12 cellular contexts compared by ENCODE assay signal in genomic region chr11:128480066-128480465, GRCh38.
DNase-seq lines count a peak whose midpoint lies in the region; ATAC-seq and TF ChIP-seq lines count a peak whose summit lies in the region.
"Had no signal": no experiment of that assay in that cellular context is flagged by ENCODE, and none has a peak within 500 bp of the region (broad histone marks: within the 10 kb centered on the region; RNA-seq: fewer than 3 reads in every experiment).

No MANE protein-coding gene starts in this region.

- H3K27ac Mint-ChIP-seq in CD4-positive, CD25-positive, alpha-beta regulatory T cell = peak overlapping the region; percentile 95 to 99 (median 98)

- TF ChIP-seq POLR2A in esophagus squamous epithelium (IDR thresholded peaks at IDR 0.05) (no peak), prostate gland (IDR thresholded peaks at IDR 0.05) (no peak)

- H3K9me3 ChIP-seq in CD4-positive, CD25-positive, alpha-beta regulatory T cell (ENCODE audit: control insufficient read depth in 2 of 2, low read length in 2 of 2) = no peaks in the 10 kb centered on the region
- no peaks in the 10 kb centered on the region for H3K9me3 ChIP-seq in esophagus squamous epithelium
- H3K9me3 ChIP-seq in prostate gland = no peaks in the 10 kb centered on the region

- peak overlapping the region; percentile 76 for H3K4me3 ChIP-seq in CD4-positive, CD25-positive, alpha-beta regulatory T cell (ENCODE audit: low read depth, low read length)
- H3K4me3 ChIP-seq in esophagus squamous epithelium (no peak overlapping the region), prostate gland (no peak overlapping the region)
- H3K4me3 ChIP-seq: hepatocyte, K562 had no signal

- no peaks in the 10 kb centered on the region for H3K9me3 Mint-ChIP-seq in CD4-positive, CD25-positive, alpha-beta regulatory T cell

- peaks cover 90% of the 10 kb centered on the region for H3K36me3 ChIP-seq in CD4-positive, CD25-positive, alpha-beta regulatory T cell (ENCODE audit: control insufficient read depth, insufficient read depth, low read length)
- H3K36me3 ChIP-seq in esophagus squamous epithelium (peaks cover 0 to 55% (median 7%) of the 10 kb centered on the region in 3 donors), prostate gland (no peaks in the 10 kb centered on the region)

- H3K27me3 Mint-ChIP-seq in CD4-positive, CD25-positive, alpha-beta regulatory T cell = no peaks in the 10 kb centered on the region

- H3K36me3 Mint-ChIP-seq in CD4-positive, CD25-positive, alpha-beta regulatory T cell = peaks cover 90% of the 10 kb centered on the region

- intact Hi-C loops in esophagus squamous epithelium (cut with DNase I) = no loop called here
- intact Hi-C loops in prostate gland (cut with DNase I) = no loop called here

- H3K27ac ChIP-seq in CD4-positive, CD25-positive, alpha-beta regulatory T cell (ENCODE audit: insufficient read depth, low read length, poor library complexity, severe bottlenecking) = peak overlapping the region; percentile 97
- peak overlapping the region; percentile 44; the same call in 1 of the 2 replicates for H3K27ac ChIP-seq in RWPE1
- H3K27ac ChIP-seq in esophagus squamous epithelium = peak overlapping the region; percentile 55 to 79 (median 72)
- peak overlapping the region; percentile 22 to 45 for H3K27ac ChIP-seq in prostate gland
- H3K27ac ChIP-seq: hepatocyte had no signal

- WGBS in esophagus squamous epithelium, 2 donors = 74 to 82% methylated on average over 6 to 9 of the region's 14 CpGs
- WGBS in prostate gland = 86% methylated on average over 14 of the region's 14 CpGs

- peaks cover 48 to 100% (median 94%) of the 10 kb centered on the region in 4 donors for H3K4me1 Mint-ChIP-seq in CD4-positive, CD25-positive, alpha-beta regulatory T cell

- peaks cover 98% of the 10 kb centered on the region for H3K4me1 ChIP-seq in CD4-positive, CD25-positive, alpha-beta regulatory T cell (ENCODE audit: control insufficient read depth, insufficient read depth, low read length, poor library complexity, severe bottlenecking)
- H3K4me1 ChIP-seq in esophagus squamous epithelium = peaks cover 0 to 83% (median 24%) of the 10 kb centered on the region in 3 donors
- H3K4me1 ChIP-seq in prostate gland (replicated peaks) = no peaks in the 10 kb centered on the region

- DNase-seq in CD4-positive, CD25-positive, alpha-beta regulatory T cell = peak in 1 of 3 donors; percentile 49
- DNase-seq in RWPE1 (ENCODE audit: low spot score) = no peak
- DNase-seq in esophagus squamous epithelium (lab: John Stamatoyannopoulos, UW) = no peak
- DNase-seq in prostate gland (ENCODE audit: low spot score) = no peak
- no peak for DNase-seq in SKM-1 (lab: John Stamatoyannopoulos, UW; ENCODE audit: unreplicated experiment)
- no peak for DNase-seq in SHP77 (lab: John Stamatoyannopoulos, UW)
- DNase-seq: NCI-H2227 treated with DMSO at 0.1 percent for 48 hours, SIG-M5 had no signal

- TF ChIP-seq CTCF in RWPE1 (conservative IDR thresholded peaks at IDR 0.05; ENCODE audit: low read depth) (no peak), esophagus squamous epithelium (IDR thresholded peaks at IDR 0.05) (no peak), prostate gland (IDR thresholded peaks at IDR 0.05) (no peak)

- H3K4me3 Mint-ChIP-seq in CD4-positive, CD25-positive, alpha-beta regulatory T cell = peak overlapping the region; percentile 80 to 94 (median 87)

- ATAC-seq in CD4-positive, CD25-positive, alpha-beta regulatory T cell (ENCODE audit: low read depth in 2 of 2) = no peak
- ATAC-seq in GM19023 (IDR thresholded peaks at IDR 0.05; ENCODE audit: unreplicated experiment) (no peak), GM21529 (IDR thresholded peaks at IDR 0.05; ENCODE audit: unreplicated experiment) (no peak)
- ATAC-seq: K562 had no signal

- POLR2A ChIA-PET in RWPE1 (lab: Yijun Ruan, JAX; ENCODE audit: low non-redundant PET) = no interaction called here

- H3K27me3 ChIP-seq in CD4-positive, CD25-positive, alpha-beta regulatory T cell (ENCODE audit: control insufficient read depth, insufficient read depth, low read length) = no peaks in the 10 kb centered on the region
- H3K27me3 ChIP-seq in esophagus squamous epithelium = no peaks in the 10 kb centered on the region
- no peaks in the 10 kb centered on the region for H3K27me3 ChIP-seq in prostate gland (replicated peaks; ENCODE audit: insufficient read depth)
- H3K27me3 ChIP-seq: hepatocyte had no signal

- CTCF ChIA-PET in RWPE1 (lab: Yijun Ruan, JAX) = interaction anchor here (1.0 to 1.1 kb wide), 2 partner anchors 15 to 51 kb away, joined by 3 read pairs; no protein-coding TSS in a partner anchor

Comparison
In these comparisons a context has a peak if more than half of its experiments do, and no peak if none do; other contexts are left out.
1. H3K27ac ChIP-seq: peak in every context shown above with its lines; median percentile 97 in CD4-positive, CD25-positive, alpha-beta regulatory T cell; 72 in esophagus squamous epithelium; 44 in RWPE1; 34 in prostate gland.